ENCODE assay signal across 8 cellular contexts in genomic region chr17:37770631-37771518, GRCh38. TPM values are rescaled to one million over a fixed set of nuclear protein-coding genes. Genes with fewer than 3 reads are reported as not detected.
DNase-seq lines count a peak whose midpoint lies in the region; ATAC-seq and TF ChIP-seq lines count a peak whose summit lies in the region.

No MANE protein-coding gene starts in this region.

- no peaks in the 10 kb centered on the region for H3K9me3 ChIP-seq in SK-N-SH

- POLR2A ChIA-PET in SK-N-SH (lab: Yijun Ruan, JAX) = no interaction called here

- no peak overlapping the region for H4K8ac ChIP-seq in mesendoderm (ENCODE audit: low read depth, low read length)

- no peaks in the 10 kb centered on the region for H3K36me3 ChIP-seq in SK-N-SH (replicated peaks in 1 of 2; ENCODE audit: control insufficient read depth in 1 of 2, insufficient read depth in 2 of 2, low read length in 1 of 2)
- H3K36me3 ChIP-seq in mesendoderm (ENCODE audit: control insufficient read depth, insufficient read depth, low read length) = no peaks in the 10 kb centered on the region

- no peak overlapping the region for H3K18ac ChIP-seq in mesendoderm (ENCODE audit: low read length)

- WGBS in SK-N-SH (ENCODE audit: low lambda C conversion rate) = 39% methylated on average over 17 of the region's 17 CpGs
- WGBS in mesendoderm (ENCODE audit: extremely low coverage, insufficient coverage, low lambda C conversion rate) = no CpG with 5 or more reads among the region's 17 CpGs

- H3K56ac ChIP-seq in mesendoderm (ENCODE audit: low read length) = no peak overlapping the region

- no peak overlapping the region for H2BK120ac ChIP-seq in mesendoderm (ENCODE audit: low read depth, low read length)

- H2BK5ac ChIP-seq in mesendoderm (ENCODE audit: low read length) = no peak overlapping the region

- in situ Hi-C loops in G401 (cut with HindIII; ENCODE audit: low sequenced_read_pairs) = no loop called here

- DNase-seq in G401 (ENCODE audit: low spot score) = peak; percentile 6
- DNase-seq in M059J (ENCODE audit: low read depth) = peak; percentile 61
- DNase-seq in SK-N-SH = peak; percentile 45
- DNase-seq in dermis blood vessel endothelial cell = peak; percentile 80
- peak; percentile 68 for DNase-seq in mesendoderm

- CTCF ChIA-PET in SK-N-SH (lab: Yijun Ruan, JAX) = interaction anchor here (0.6 to 2.3 kb wide), 22 partner anchors 10 to 264 kb away, joined by 3 to 15 read pairs (median 3); partner anchors contain the start of gene SYNRG

- H3K79me1 ChIP-seq in mesendoderm (ENCODE audit: low read length) = no peaks in the 10 kb centered on the region

- H3F3A ChIP-seq in SK-N-SH (replicated peaks; ENCODE audit: insufficient read depth) = no peaks in the 10 kb centered on the region

- no peak overlapping the region for H3K9ac ChIP-seq in SK-N-SH
- H3K9ac ChIP-seq in mesendoderm (ENCODE audit: low read length) = no peak overlapping the region

- H3K27me3 ChIP-seq in SK-N-SH (ENCODE audit: insufficient read depth) (0 out of 2 replicates have a peak, but pooled peaks cover 3% of the 10 kb centered on the region), mesendoderm (ENCODE audit: insufficient read depth, low read length, poor library complexity) (no peaks in the 10 kb centered on the region)

- ATAC-seq in HG03520 (IDR thresholded peaks at IDR 0.05; ENCODE audit: unreplicated experiment) = no peak
- ATAC-seq in GM19035 (IDR thresholded peaks at IDR 0.05; ENCODE audit: unreplicated experiment) = no peak
- no peak for ATAC-seq in GM18498 (IDR thresholded peaks at IDR 0.05; ENCODE audit: unreplicated experiment)

- no peak overlapping the region for H3K23ac ChIP-seq in mesendoderm (ENCODE audit: low read length)

- peak; percentile 73 for TF ChIP-seq CTCF in SK-N-SH (IDR thresholded peaks at IDR 0.05)

- no peak overlapping the region for H3K27ac ChIP-seq in SK-N-SH (ENCODE audit: low read depth in 2 of 2, low read length in 1 of 2)
- no peak overlapping the region for H3K27ac ChIP-seq in mesendoderm (ENCODE audit: low read depth, low read length)

- no peak overlapping the region for H4K5ac ChIP-seq in mesendoderm (ENCODE audit: low read length)

- H3K4me3 ChIP-seq in SK-N-SH (ENCODE audit: low read depth in 2 of 2, low read length in 1 of 2) (no peak overlapping the region), mesendoderm (ENCODE audit: low read length) (no peak overlapping the region)

- no peaks in the 10 kb centered on the region for H3K79me2 ChIP-seq in SK-N-SH (ENCODE audit: insufficient read depth)
- H3K79me2 ChIP-seq in mesendoderm (ENCODE audit: control insufficient read depth, insufficient read depth, low read length) = no peaks in the 10 kb centered on the region

- H4K20me1 ChIP-seq in SK-N-SH (ENCODE audit: insufficient read depth) = no peaks in the 10 kb centered on the region

- H2AK5ac ChIP-seq in mesendoderm (ENCODE audit: low read length) = no peak overlapping the region

- no peak overlapping the region for H3K4ac ChIP-seq in mesendoderm (ENCODE audit: low read depth, low read length)

- no peaks in the 10 kb centered on the region for H3K9me2 ChIP-seq in SK-N-SH

- TF ChIP-seq EP300 in SK-N-SH (IDR thresholded peaks at IDR 0.05; ENCODE audit: borderline replicate concordance in 1 of 2, low read depth in 1 of 2, low read length in 1 of 2) = no peak

- H3K4me1 ChIP-seq in SK-N-SH (ENCODE audit: control insufficient read depth in 1 of 2, insufficient read depth in 2 of 2, low read depth in 1 of 2, low read length in 1 of 2) (no peaks in the 10 kb centered on the region), mesendoderm (ENCODE audit: control insufficient read depth, low read depth, low read length) (no peaks in the 10 kb centered on the region)

- H2BK15ac ChIP-seq in mesendoderm (replicated peaks; ENCODE audit: low read depth) = no peak overlapping the region

- H3K4me2 ChIP-seq in SK-N-SH = no peak overlapping the region
- H3K4me2 ChIP-seq in mesendoderm (ENCODE audit: low read length) = no peak overlapping the region

- H2AFZ ChIP-seq in SK-N-SH (ENCODE audit: low read depth) = peak overlapping the region; percentile 50; the same call in 1 of the 2 replicates

- peak; percentile 69 for TF ChIP-seq RAD21 in SK-N-SH (IDR thresholded peaks at IDR 0.05; ENCODE audit: low read length)

TF ChIP-seq in SK-N-SH, 30 proteins besides CTCF, POLR2A, EP300 and RAD21:
- TF ChIP-seq IRF3 (IDR thresholded peaks at IDR 0.05; ENCODE audit: low read depth, low read length) = no peak
- no peak for TF ChIP-seq RCOR1 (IDR thresholded peaks at IDR 0.05; ENCODE audit: low read length)
- TF ChIP-seq YY1 (IDR thresholded peaks at IDR 0.05; ENCODE audit: low read depth) = no peak
- TF ChIP-seq JUND (IDR thresholded peaks at IDR 0.05) = no peak
- TF ChIP-seq GABPA (IDR thresholded peaks at IDR 0.05; ENCODE audit: low read depth) = no peak
- TF ChIP-seq TAF1 (IDR thresholded peaks at IDR 0.05; ENCODE audit: borderline replicate concordance, low read depth, low read length) = no peak
- TF ChIP-seq TEAD4 (IDR thresholded peaks at IDR 0.05; ENCODE audit: borderline replicate concordance, insufficient read depth) = no peak
- peak; percentile 85 for TF ChIP-seq SMC3 (IDR thresholded peaks at IDR 0.05; ENCODE audit: low read depth, low read length)
TF ChIP-seq in SK-N-SH: peak in this region for 1.

RNA-seq across cellular contexts. Expression of gene HNF1B, which starts 26.0 kb away (rescaled TPM):
- not detected in 2 replicates for total RNA-seq in G401 (2014; rRNA removed; shearing (Covaris generic))
- total RNA-seq in M059J (2014; rRNA removed; shearing (Covaris generic)) = not detected in 2 replicates
- polyA plus RNA-seq in SK-N-SH (2012; rRNA removed) = not detected in 2 replicates
- polyA plus RNA-seq in SK-N-SH (2012; cell fraction: cytosol; rRNA removed) = not detected in 2 replicates
- polyA plus RNA-seq in SK-N-SH (2012; cell fraction: nucleus; rRNA removed) = not detected in 2 replicates
- 0.05 and 0.34 TPM in 2 replicates for total RNA-seq in dermis blood vessel endothelial cell
- polyA plus RNA-seq in mesendoderm (2013, experiment 1 of 2) = 0.24 TPM
- polyA plus RNA-seq in mesendoderm (2013, experiment 2 of 2) = 0.22 TPM

Comparison
In these comparisons a context has a peak if more than half of its experiments do, and no peak if none do; other contexts are left out.
1. DNase-seq: peak in every context shown above with its lines; median percentile 80 in dermis blood vessel endothelial cell; 68 in mesendoderm; 61 in M059J; 45 in SK-N-SH; 6 in G401.